Comparison of ENCODE assay signal across 34 cellular contexts in the genomic region with DNA sequence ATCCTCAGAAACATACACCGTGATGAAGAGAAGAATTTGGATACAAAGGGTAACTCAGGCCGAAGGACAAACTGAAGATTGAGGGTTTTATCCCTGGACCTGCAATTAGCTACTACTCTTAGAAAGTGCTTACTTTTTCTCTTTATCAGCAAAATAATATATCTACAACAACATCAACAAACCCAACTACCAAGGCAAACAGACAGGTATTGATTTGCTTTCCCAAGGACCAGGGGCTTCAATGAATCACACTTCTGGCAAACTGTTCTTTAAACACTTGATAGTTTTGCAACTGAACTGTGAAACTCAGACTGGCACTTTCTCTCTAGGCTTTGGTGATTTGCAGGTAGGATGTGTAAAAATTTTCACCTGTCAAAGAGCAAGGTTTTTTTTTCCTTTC.
"Had no signal": no experiment of that assay in that cellular context is flagged by ENCODE, and none has a peak within 500 bp of the region (broad histone marks: within the 10 kb centered on the region; RNA-seq: fewer than 3 reads in every experiment).

No MANE protein-coding gene starts in this region.

- H3K27me3 ChIP-seq: MG63 had no signal

- H3K9me3 ChIP-seq: MG63 had no signal

- DNase-seq: Karpas-422, Kasumi-1, MG63, MM.1S, MV-4-11, NCI-H1048, NCI-H1092, NCI-H1092 treated with DMSO at 0.1 percent for 48 hours, NCI-H1105, NCI-H1105 treated with DMSO at 0.1 percent for 48 hours, NCI-H1417, NCI-H1417 treated with DMSO at 0.1 percent for 48 hours, NCI-H1436, NCI-H1436 treated with DMSO at 0.1 percent for 48 hours, NCI-H146, NCI-H1694, NCI-H1694 treated with DMSO at 0.1 percent for 48 hours, NCI-H187, NCI-H187 treated with DMSO at 0.1 percent for 48 hours, NCI-H1930, NCI-H2029, NCI-H2029 treated with DMSO at 0.1 percent for 48 hours, NCI-H2081, NCI-H2081 treated with DMSO at 0.1 percent for 48 hours, NCI-H2107, NCI-H2171, NCI-H2171 treated with DMSO at 0.1 percent for 48 hours, NCI-H2227 treated with DMSO at 0.1 percent for 48 hours, NCI-H226, NCI-H345, NCI-H446, NCI-H446 treated with DMSO at 0.1 percent for 48 hours, NCI-H510A, NCI-H510A treated with DMSO at 0.1 percent for 48 hours had no signal

- H3K36me3 ChIP-seq: MG63 had no signal

- H3K4me3 ChIP-seq: MG63 had no signal
